ENCODE assay signal across 1 cellular context in genomic region chr5:892390-893136, GRCh38.
TF ChIP-seq lines count a peak whose summit lies in the region.

TSS of gene BRD9 (minus strand) at chr5:892801. CDS start at chr5:892657, 144 bp downstream.
TSS of gene TRIP13 (plus strand) at chr5:892884. CDS start at chr5:892999, 115 bp downstream.

TF ChIP-seq in HepG2, 621 proteins besides CTCF, POLR2A, EP300 and RAD21 (continued from another document and continues in another):
- TF ChIP-seq ZHX2 (IDR thresholded peaks at IDR 0.05; ENCODE audit: low read depth), result no peak; the same call in 1 of the 2 replicates
- peak; percentile 82; the same call in 1 of the 2 replicates for TF ChIP-seq ZHX2 (CRISPR knock-in tag; IDR thresholded peaks at IDR 0.05; ENCODE audit: borderline replicate concordance)
- no peak for TF ChIP-seq LCORL (IDR thresholded peaks at IDR 0.05)
- TF ChIP-seq LCORL (CRISPR knock-in tag; IDR thresholded peaks at IDR 0.05), result no peak
- peak; percentile 46; the same call in 1 of the 2 replicates for TF ChIP-seq ZNF160 (CRISPR knock-in tag; IDR thresholded peaks at IDR 0.05)
- TF ChIP-seq PRMT3 (CRISPR knock-in tag; IDR thresholded peaks at IDR 0.05; ENCODE audit: borderline replicate concordance, low read depth), result no peak
- TF ChIP-seq ATM (IDR thresholded peaks at IDR 0.05; ENCODE audit: borderline replicate concordance), result no peak
- no peak for TF ChIP-seq MTF1 (CRISPR knock-in tag; IDR thresholded peaks at IDR 0.05)
- no peak for TF ChIP-seq ZNF550 (CRISPR knock-in tag; IDR thresholded peaks at IDR 0.05; ENCODE audit: borderline replicate concordance)
- peak; percentile 19; the same call in 1 of the 2 replicates for TF ChIP-seq NCOA2 (CRISPR knock-in tag; IDR thresholded peaks at IDR 0.05)
- no peak for TF ChIP-seq DZIP1 (CRISPR knock-in tag; IDR thresholded peaks at IDR 0.05)
- no peak; the same call in 1 of the 2 replicates for TF ChIP-seq ZHX1 (CRISPR knock-in tag; IDR thresholded peaks at IDR 0.05; ENCODE audit: low read depth)
- peak; percentile 87 for TF ChIP-seq ZNF563 (CRISPR knock-in tag; IDR thresholded peaks at IDR 0.05)
- no peak for TF ChIP-seq NFRKB (IDR thresholded peaks at IDR 0.05)
- peak; percentile 42; the same call in 1 of the 2 replicates for TF ChIP-seq IRF2 (CRISPR knock-in tag; IDR thresholded peaks at IDR 0.05)
- TF ChIP-seq HOXA5 (CRISPR knock-in tag; IDR thresholded peaks at IDR 0.05), result no peak
- TF ChIP-seq FOXO1 (CRISPR knock-in tag; IDR thresholded peaks at IDR 0.05), result no peak; the same call in 1 of the 2 replicates
- no peak for TF ChIP-seq GPBP1L1 (CRISPR knock-in tag; IDR thresholded peaks at IDR 0.05)
- TF ChIP-seq ZBTB4 (CRISPR knock-in tag; IDR thresholded peaks at IDR 0.05; ENCODE audit: borderline replicate concordance), result no peak
- no peak for TF ChIP-seq ZNF747 (CRISPR knock-in tag; IDR thresholded peaks at IDR 0.05; ENCODE audit: borderline replicate concordance)
- no peak for TF ChIP-seq ZNF878 (CRISPR knock-in tag; IDR thresholded peaks at IDR 0.05)
- TF ChIP-seq PHF5A (CRISPR knock-in tag; IDR thresholded peaks at IDR 0.05; ENCODE audit: low read depth, unreplicated experiment), result no peak
- no peak for TF ChIP-seq EHMT2 (IDR thresholded peaks at IDR 0.05; ENCODE audit: borderline replicate concordance, low read depth, low read length)
- no peak for TF ChIP-seq ZMAT5 (CRISPR knock-in tag; IDR thresholded peaks at IDR 0.05; ENCODE audit: borderline replicate concordance, low read depth)
- peak; percentile 35 for TF ChIP-seq TBL1XR1 (IDR thresholded peaks at IDR 0.05; ENCODE audit: borderline replicate concordance, low read length, partially characterized antibody)
- no peak for TF ChIP-seq ZNF326 (CRISPR knock-in tag; IDR thresholded peaks at IDR 0.05; ENCODE audit: borderline replicate concordance)
- peak; percentile 29; the same call in 1 of the 2 replicates for TF ChIP-seq NFYB (CRISPR knock-in tag; IDR thresholded peaks at IDR 0.05)
- TF ChIP-seq ZBTB34 (CRISPR knock-in tag; IDR thresholded peaks at IDR 0.05), result 0 out of 2 replicates have a peak, but pooled peaks have one; percentile 71
- no peak for TF ChIP-seq ZFP1 (CRISPR knock-in tag; IDR thresholded peaks at IDR 0.05)
- TF ChIP-seq ZNF75D (CRISPR knock-in tag; IDR thresholded peaks at IDR 0.05; ENCODE audit: borderline replicate concordance), result no peak
- no peak for TF ChIP-seq ZBTB46 (CRISPR knock-in tag; IDR thresholded peaks at IDR 0.05; ENCODE audit: borderline replicate concordance)
- TF ChIP-seq FOXC1 (CRISPR knock-in tag; IDR thresholded peaks at IDR 0.05; ENCODE audit: borderline replicate concordance), result 0 out of 2 replicates have a peak, but pooled peaks have one; percentile 11
- TF ChIP-seq GLI4 (CRISPR knock-in tag; IDR thresholded peaks at IDR 0.05; ENCODE audit: borderline replicate concordance), result no peak
- TF ChIP-seq ZNF317 (CRISPR knock-in tag; IDR thresholded peaks at IDR 0.05), result no peak
- no peak for TF ChIP-seq ZNF703 (CRISPR knock-in tag; IDR thresholded peaks at IDR 0.05; ENCODE audit: borderline replicate concordance)
- no peak; the same call in 1 of the 2 replicates for TF ChIP-seq JDP2 (CRISPR knock-in tag; IDR thresholded peaks at IDR 0.05; ENCODE audit: borderline replicate concordance)
- no peak for TF ChIP-seq HIC2 (CRISPR knock-in tag; IDR thresholded peaks at IDR 0.05; ENCODE audit: low read depth)
- no peak; the same call in 1 of the 2 replicates for TF ChIP-seq ZNF768 (CRISPR knock-in tag; IDR thresholded peaks at IDR 0.05)
- no peak; the same call in 1 of the 2 replicates for TF ChIP-seq ZNF121 (CRISPR knock-in tag; IDR thresholded peaks at IDR 0.05)
